7 cellular contexts compared by ENCODE assay signal in genomic region chr17:81487487-81488275, GRCh38. TPM values are rescaled to one million over a fixed set of nuclear protein-coding genes. Genes with fewer than 3 reads are reported as not detected.
DNase-seq lines count a peak whose midpoint lies in the region; ATAC-seq and TF ChIP-seq lines count a peak whose summit lies in the region.

No MANE protein-coding gene starts in this region.

- H3K27ac Mint-ChIP-seq in activated naive CD8-positive, alpha-beta T cell treated with anti-CD3 and anti-CD28 coated beads, Interleukin-2, amount 50 U/mL, for 24 hours = no peak overlapping the region

- H3K27ac ChIP-seq in SK-N-SH (ENCODE audit: low read depth in 2 of 2, low read length in 1 of 2) (peak overlapping the region in 1 of 2 experiments; percentile 24; a peak in 2 of 4 replicates), upper lobe of right lung (peak overlapping the region; percentile 95)

- no peak overlapping the region for H3K4me3 Mint-ChIP-seq in activated naive CD8-positive, alpha-beta T cell treated with anti-CD3 and anti-CD28 coated beads, Interleukin-2, amount 50 U/mL, for 24 hours

- no peak for TF ChIP-seq EP300 in SK-N-SH (IDR thresholded peaks at IDR 0.05; ENCODE audit: borderline replicate concordance in 1 of 2, low read depth in 1 of 2, low read length in 1 of 2)

- H3K9ac ChIP-seq in SK-N-SH = peak overlapping the region; percentile 83

- H2AFZ ChIP-seq in SK-N-SH (ENCODE audit: low read depth) = peak overlapping the region; percentile 95

- H3K4me3 ChIP-seq in SK-N-SH (ENCODE audit: low read depth in 2 of 2, low read length in 1 of 2) (peak overlapping the region; percentile 43 to 57), upper lobe of right lung (peak overlapping the region; percentile 72)

- in situ Hi-C loops in KBM-7 (cut with MboI; ENCODE audit: low pct_unique_long_range_greater_than_20kb, low sequenced_read_pairs) = no loop called here

- 52% methylated on average over 23 of the region's 87 CpGs for WGBS in SK-N-SH (ENCODE audit: low lambda C conversion rate)

- POLR2A ChIA-PET in SK-N-SH (lab: Yijun Ruan, JAX) = no interaction called here

- H3K27me3 Mint-ChIP-seq in activated naive CD8-positive, alpha-beta T cell treated with anti-CD3 and anti-CD28 coated beads, Interleukin-2, amount 50 U/mL, for 24 hours = peaks cover 18% of the 10 kb centered on the region

- peaks cover 14% of the 10 kb centered on the region for H3F3A ChIP-seq in SK-N-SH (replicated peaks; ENCODE audit: insufficient read depth)

- DNase-seq in KBM-7 (peak; percentile 63), SK-N-SH (peak; percentile 98), left cardiac atrium (peak; percentile 87), posterior cingulate gyrus (peak; percentile 62 to 96 (median 76)), upper lobe of right lung (peak; percentile 92)
- DNase-seq in activated naive CD8-positive, alpha-beta T cell treated with anti-CD3 and anti-CD28 coated beads, Interleukin-2, amount 50 U/mL, for 24 hours = peak; percentile 85

- H3K36me3 ChIP-seq in SK-N-SH (replicated peaks in 1 of 2; ENCODE audit: control insufficient read depth in 1 of 2, insufficient read depth in 2 of 2, low read length in 1 of 2) (no peaks in the 10 kb centered on the region), upper lobe of right lung (no peaks in the 10 kb centered on the region)

- TF ChIP-seq RAD21 in SK-N-SH (IDR thresholded peaks at IDR 0.05; ENCODE audit: low read length) = no peak

- no peaks in the 10 kb centered on the region for H3K79me2 ChIP-seq in SK-N-SH (ENCODE audit: insufficient read depth)

- H3K9me3 ChIP-seq in SK-N-SH (no peaks in the 10 kb centered on the region), upper lobe of right lung (no peaks in the 10 kb centered on the region)

- no peak for TF ChIP-seq CTCF in SK-N-SH (IDR thresholded peaks at IDR 0.05)
- TF ChIP-seq CTCF in upper lobe of right lung (IDR thresholded peaks at IDR 0.05) = no peak

- no peaks in the 10 kb centered on the region for H4K20me1 ChIP-seq in SK-N-SH (ENCODE audit: insufficient read depth)

- CTCF ChIA-PET in SK-N-SH (lab: Yijun Ruan, JAX) = interaction anchor here (0.8 to 3.5 kb wide), 7 partner anchors 47 to 235 kb away, joined by 3 to 15 read pairs (median 8); no protein-coding TSS in a partner anchor

- H3K27me3 ChIP-seq in SK-N-SH (ENCODE audit: insufficient read depth) = no peaks in the 10 kb centered on the region
- H3K27me3 ChIP-seq in upper lobe of right lung = no peaks in the 10 kb centered on the region

- H3K4me1 Mint-ChIP-seq in activated naive CD8-positive, alpha-beta T cell treated with anti-CD3 and anti-CD28 coated beads, Interleukin-2, amount 50 U/mL, for 24 hours = peaks cover 29% of the 10 kb centered on the region

- H3K36me3 Mint-ChIP-seq in activated naive CD8-positive, alpha-beta T cell treated with anti-CD3 and anti-CD28 coated beads, Interleukin-2, amount 50 U/mL, for 24 hours (ENCODE audit: low read depth) = no peaks in the 10 kb centered on the region

- H3K4me1 ChIP-seq in SK-N-SH (ENCODE audit: control insufficient read depth in 1 of 2, insufficient read depth in 2 of 2, low read depth in 1 of 2, low read length in 1 of 2) = peaks cover 6 to 26% of the 10 kb centered on the region in 2 experiments; a peak in 2 of 4 replicates
- H3K4me1 ChIP-seq in upper lobe of right lung = peaks cover 19% of the 10 kb centered on the region

- ATAC-seq in GM18502 (IDR thresholded peaks at IDR 0.05; ENCODE audit: poor library complexity, unreplicated experiment) = peak; percentile 59
- ATAC-seq in activated naive CD8-positive, alpha-beta T cell treated with anti-CD3 and anti-CD28 coated beads, Interleukin-2, amount 50 U/mL, for 24 hours = peak; percentile 74
- ATAC-seq in left cardiac atrium = peak; percentile 88 to 92
- peak; percentile 88 for ATAC-seq in upper lobe of right lung

- no peaks in the 10 kb centered on the region for H3K9me3 Mint-ChIP-seq in activated naive CD8-positive, alpha-beta T cell treated with anti-CD3 and anti-CD28 coated beads, Interleukin-2, amount 50 U/mL, for 24 hours

- no peaks in the 10 kb centered on the region for H3K9me2 ChIP-seq in SK-N-SH

- intact Hi-C loops in left cardiac atrium (cut with DNase I) = loop anchor here in 1 of 2 donors (5.0 to 10.0 kb wide), 2 partner anchors 193 to 235 kb away; partner anchors contain the start of gene SLC38A10
- intact Hi-C loops in posterior cingulate gyrus (cut with DNase I) = no loop called here
- intact Hi-C loops in upper lobe of right lung (cut with DNase I) = loop anchor here (10.0 kb wide), 1 partner anchor 233 kb away; no protein-coding TSS in a partner anchor

- peak overlapping the region; percentile 99 for H3K4me2 ChIP-seq in SK-N-SH

TF ChIP-seq in SK-N-SH, 30 proteins besides CTCF, POLR2A, EP300 and RAD21 (continues in another document):
- TF ChIP-seq TCF12 (IDR thresholded peaks at IDR 0.05) (no peak), NRF1 (IDR thresholded peaks at IDR 0.05; ENCODE audit: low read depth, low read length) (peak; percentile 75), REST (IDR thresholded peaks at IDR 0.05; ENCODE audit: low read depth, low read length) (no peak), EZH2phosphoT487 (IDR thresholded peaks at IDR 0.05; ENCODE audit: borderline replicate concordance, low read depth) (no peak), FOXJ3 (CRISPR knock-in tag; IDR thresholded peaks at IDR 0.05) (no peak), SIN3A (IDR thresholded peaks at IDR 0.05; ENCODE audit: borderline replicate concordance, low read depth, low read length) (no peak), MAX (IDR thresholded peaks at IDR 0.05; ENCODE audit: low read depth) (peak; percentile 76), RCOR1 (IDR thresholded peaks at IDR 0.05; ENCODE audit: low read length) (no peak), USF1 (IDR thresholded peaks at IDR 0.05; ENCODE audit: borderline replicate concordance, low read depth) (no peak), NFIC (IDR thresholded peaks at IDR 0.05; ENCODE audit: borderline replicate concordance) (no peak), JUND (IDR thresholded peaks at IDR 0.05) (no peak), MEF2A (IDR thresholded peaks at IDR 0.05; ENCODE audit: borderline replicate concordance, low read depth) (no peak), USF2 (IDR thresholded peaks at IDR 0.05; ENCODE audit: borderline replicate concordance, low read depth, low read length) (no peak)

RNA-seq across cellular contexts. Expression of gene ACTG1, which starts 24.9 kb away (rescaled TPM):
- polyA plus RNA-seq in SK-N-SH (2012; rRNA removed) = 3,367 and 7,871 TPM in 2 replicates
- 4,016 and 6,640 TPM in 2 replicates for polyA plus RNA-seq in SK-N-SH (2012; cell fraction: cytosol; rRNA removed)
- 7,589 and 12,425 TPM in 2 replicates for polyA plus RNA-seq in SK-N-SH (2012; cell fraction: nucleus; rRNA removed)
- total RNA-seq in left cardiac atrium (1,000 to 10,000 TPM in 1 of 2 donors, 100 to 1,000 TPM in 1; 663 to 1,095 TPM), upper lobe of right lung (2,193 TPM)

RNA-seq across cellular contexts. Expression of gene FSCN2, which starts 40.5 kb away (rescaled TPM):
- polyA plus RNA-seq in SK-N-SH (2012; rRNA removed) = 2.0 and 2.1 TPM in 2 replicates
- 0.31 and 0.79 TPM in 2 replicates for polyA plus RNA-seq in SK-N-SH (2012; cell fraction: cytosol; rRNA removed)
- polyA plus RNA-seq in SK-N-SH (2012; cell fraction: nucleus; rRNA removed) = 10.6 and 13.6 TPM in 2 replicates
- total RNA-seq in left cardiac atrium (under 1 TPM; 0.38 to 0.39 TPM), upper lobe of right lung (3.6 TPM)
